In genomic region chr17:39576187-39576586, GRCh38 we compare ENCODE assay signal across 8 cellular contexts. TPM values are rescaled to one million over a fixed set of nuclear protein-coding genes. Genes with fewer than 3 reads are reported as not detected.
DNase-seq lines count a peak whose midpoint lies in the region; ATAC-seq and TF ChIP-seq lines count a peak whose summit lies in the region.

No MANE protein-coding gene starts in this region.

- intact Hi-C loops in dorsolateral prefrontal cortex (cut with DNase I) = no loop called here

- peaks cover 3 to 9% of the 10 kb centered on the region in 2 donors for H3K4me1 ChIP-seq in thoracic aorta (ENCODE audit: control insufficient read depth in 1 of 2, low read depth in 2 of 2)

- peaks cover 5% of the 10 kb centered on the region for H3K9me3 Mint-ChIP-seq in activated naive CD8-positive, alpha-beta T cell treated with anti-CD3 and anti-CD28 coated beads, Interleukin-2, amount 50 U/mL, for 24 hours
- peaks cover 4% of the 10 kb centered on the region for H3K9me3 Mint-ChIP-seq in activated naive CD8-positive, alpha-beta T cell treated with anti-CD3 and anti-CD28 coated beads for 36 hours

- H3K36me3 Mint-ChIP-seq in activated naive CD8-positive, alpha-beta T cell treated with anti-CD3 and anti-CD28 coated beads, Interleukin-2, amount 50 U/mL, for 24 hours (ENCODE audit: low read depth) = peaks cover 7% of the 10 kb centered on the region
- H3K36me3 Mint-ChIP-seq in activated naive CD8-positive, alpha-beta T cell treated with anti-CD3 and anti-CD28 coated beads for 36 hours = peaks cover 8% of the 10 kb centered on the region

- H3K9me3 ChIP-seq in thoracic aorta = no peaks in the 10 kb centered on the region

- no peak overlapping the region for H3K27ac Mint-ChIP-seq in activated naive CD8-positive, alpha-beta T cell treated with anti-CD3 and anti-CD28 coated beads, Interleukin-2, amount 50 U/mL, for 24 hours
- no peak overlapping the region for H3K27ac Mint-ChIP-seq in activated naive CD8-positive, alpha-beta T cell treated with anti-CD3 and anti-CD28 coated beads for 36 hours

- H3K36me3 ChIP-seq in thoracic aorta = no peaks in the 10 kb centered on the region

- no peak overlapping the region for H3K4me3 Mint-ChIP-seq in activated naive CD8-positive, alpha-beta T cell treated with anti-CD3 and anti-CD28 coated beads, Interleukin-2, amount 50 U/mL, for 24 hours
- no peak overlapping the region for H3K4me3 Mint-ChIP-seq in activated naive CD8-positive, alpha-beta T cell treated with anti-CD3 and anti-CD28 coated beads for 36 hours

- peak overlapping the region in 12 of 59 donors; percentile 5 to 55 (median 37) for H3K27ac ChIP-seq in dorsolateral prefrontal cortex
- H3K27ac ChIP-seq in thoracic aorta = no peak overlapping the region

- peak in 51 of 56 donors; percentile 15 to 62 (median 43) for TF ChIP-seq CTCF in dorsolateral prefrontal cortex (IDR thresholded peaks at IDR 0.05 in 54 of 56, conservative IDR thresholded peaks at IDR 0.05 in 2 of 56; ENCODE audit: low read depth in 1 of 56, partially characterized antibody in 56 of 56)
- TF ChIP-seq CTCF in thoracic aorta (IDR thresholded peaks at IDR 0.05) = peak; percentile 26

- H3K27me3 Mint-ChIP-seq in activated naive CD8-positive, alpha-beta T cell treated with anti-CD3 and anti-CD28 coated beads, Interleukin-2, amount 50 U/mL, for 24 hours = peaks cover 20% of the 10 kb centered on the region
- peaks cover 17% of the 10 kb centered on the region for H3K27me3 Mint-ChIP-seq in activated naive CD8-positive, alpha-beta T cell treated with anti-CD3 and anti-CD28 coated beads for 36 hours

- H3K4me3 ChIP-seq in dorsolateral prefrontal cortex (no peak overlapping the region), thoracic aorta (no peak overlapping the region)

- H3K4me1 Mint-ChIP-seq in activated naive CD8-positive, alpha-beta T cell treated with anti-CD3 and anti-CD28 coated beads, Interleukin-2, amount 50 U/mL, for 24 hours = peaks cover 4% of the 10 kb centered on the region
- H3K4me1 Mint-ChIP-seq in activated naive CD8-positive, alpha-beta T cell treated with anti-CD3 and anti-CD28 coated beads for 36 hours = peaks cover 2% of the 10 kb centered on the region

- ATAC-seq in activated naive CD8-positive, alpha-beta T cell treated with anti-CD3 and anti-CD28 coated beads, Interleukin-2, amount 50 U/mL, for 24 hours = peak; percentile 39
- no peak for ATAC-seq in thoracic aorta (ENCODE audit: insufficient number of reproducible peaks, low FRiP score, low read depth)

- H3K27me3 ChIP-seq in dorsolateral prefrontal cortex (no peaks in the 10 kb centered on the region), thoracic aorta (replicated peaks; ENCODE audit: insufficient read depth) (no peaks in the 10 kb centered on the region)

- no peak for DNase-seq in activated naive CD8-positive, alpha-beta T cell treated with anti-CD3 and anti-CD28 coated beads, Interleukin-2, amount 50 U/mL, for 24 hours
- DNase-seq in activated naive CD8-positive, alpha-beta T cell treated with anti-CD3 and anti-CD28 coated beads for 36 hours = no peak
- DNase-seq in NCI-H1694 treated with DMSO at 0.1 percent for 48 hours (lab: John Stamatoyannopoulos, UW) (peak; percentile 80), dorsolateral prefrontal cortex (peak in 6 of 10 donors; percentile 24 to 58 (median 44)), thoracic aorta (ENCODE audit: low spot score) (no peak), A172 (ENCODE audit: low spot score) (no peak), SW480 (ENCODE audit: low spot score) (no peak)
- no peak for DNase-seq in stimulated activated CD4-positive, alpha-beta T cell treated with anti-CD3 and anti-CD28 coated beads, Interleukin-12 subunit alpha, Interleukin-12 subunit beta, amount 100 ng/mL, for 4 hours

RNA-seq across cellular contexts. Expression of gene NEUROD2, which starts 31.5 kb away (rescaled TPM):
- not detected for total RNA-seq in activated naive CD8-positive, alpha-beta T cell treated with anti-CD3 and anti-CD28 coated beads for 36 hours
- total RNA-seq in dorsolateral prefrontal cortex (10 to 100 TPM; 10.6 to 60.3 (median 39.0) TPM), thoracic aorta (not detected)
- total RNA-seq in A172 (2014; rRNA removed; shearing (Covaris generic)) = not detected in 2 replicates

RNA-seq across cellular contexts. Expression of gene PPP1R1B, which starts 50.6 kb away (rescaled TPM):
- not detected for total RNA-seq in activated naive CD8-positive, alpha-beta T cell treated with anti-CD3 and anti-CD28 coated beads for 36 hours
- total RNA-seq in dorsolateral prefrontal cortex = 100 to 1,000 TPM in 119 of 120 experiments, 10 to 100 TPM in 1; 65.3 to 449 (median 214) TPM
- 1 to 10 TPM in 1 of 2 donors, under 1 TPM in 1; 0.27 to 2.1 TPM for total RNA-seq in thoracic aorta
- total RNA-seq in A172 (2014; rRNA removed; shearing (Covaris generic)) = not detected in 2 replicates

Comparison
In these comparisons a context has a peak if more than half of its experiments do, and no peak if none do; other contexts are left out.
1. DNase-seq: peak in NCI-H1694 treated with DMSO at 0.1 percent for 48 hours (single experiment) and dorsolateral prefrontal cortex (6 of 10); none in activated naive CD8-positive, alpha-beta T cell treated with anti-CD3 and anti-CD28 coated beads, Interleukin-2, amount 50 U/mL, for 24 hours (single experiment), activated naive CD8-positive, alpha-beta T cell treated with anti-CD3 and anti-CD28 coated beads for 36 hours (single experiment), thoracic aorta (single experiment), A172 (single experiment), SW480 (single experiment) and stimulated activated CD4-positive, alpha-beta T cell treated with anti-CD3 and anti-CD28 coated beads, Interleukin-12 subunit alpha, Interleukin-12 subunit beta, amount 100 ng/mL, for 4 hours (single experiment).
2. RNA of gene NEUROD2, which starts 31.5 kb away (total RNA-seq): 10.6 to 60.3 TPM in dorsolateral prefrontal cortex; not detected in activated naive CD8-positive, alpha-beta T cell treated with anti-CD3 and anti-CD28 coated beads for 36 hours, not detected in thoracic aorta and not detected in A172; every median in the first group is over 10 times any median in the second.
3. RNA of gene PPP1R1B, which starts 50.6 kb away (total RNA-seq): 65.3 to 449 TPM in dorsolateral prefrontal cortex; 0.27 to 2.1 TPM in thoracic aorta, not detected in activated naive CD8-positive, alpha-beta T cell treated with anti-CD3 and anti-CD28 coated beads for 36 hours and not detected in A172; every median in the first group is over 10 times any median in the second.